In genomic region chr20:25042531-25043498, GRCh38 we compare ENCODE assay signal across 8 cellular contexts. TPM values are rescaled to one million over a fixed set of nuclear protein-coding genes. Genes with fewer than 3 reads are reported as not detected.
DNase-seq lines count a peak whose midpoint lies in the region; ATAC-seq and TF ChIP-seq lines count a peak whose summit lies in the region.

No MANE protein-coding gene starts in this region.

- H3K4me3 Mint-ChIP-seq in brain (no peak overlapping the region), neural progenitor cell (peak overlapping the region; percentile 36)

- H3K4me1 Mint-ChIP-seq in brain (peaks cover 30% of the 10 kb centered on the region), neural progenitor cell (no peaks in the 10 kb centered on the region)

- H3K4me2 ChIP-seq in OCI-LY7 (ENCODE audit: low read length) (peak overlapping the region; percentile 61), neural progenitor cell (no peak overlapping the region)

- H3K36me3 ChIP-seq in OCI-LY7 (ENCODE audit: insufficient read depth, low read length): no peaks in the 10 kb centered on the region
- no peaks in the 10 kb centered on the region for H3K36me3 ChIP-seq in neural progenitor cell

- TF ChIP-seq CTCF in OCI-LY7 (conservative IDR thresholded peaks at IDR 0.05; ENCODE audit: low read length) (no peak), brain (conservative IDR thresholded peaks at IDR 0.05) (no peak), neural progenitor cell (IDR thresholded peaks at IDR 0.05) (no peak)

- in situ Hi-C loops in ACHN (cut with HindIII; ENCODE audit: low pct_ligation_motif_present, low pct_unique_long_range_greater_than_20kb, low sequenced_read_pairs): no loop called here

- H3K9me3 ChIP-seq in OCI-LY7 (ENCODE audit: low read length) (no peaks in the 10 kb centered on the region), neural progenitor cell (ENCODE audit: low read depth) (no peaks in the 10 kb centered on the region)

- H3K9me3 Mint-ChIP-seq in brain (no peaks in the 10 kb centered on the region), neural progenitor cell (no peaks in the 10 kb centered on the region)

- intact Hi-C loops in OCI-LY7 (cut with micrococcal nuclease; ENCODE audit: unreplicated experiment): no loop called here

- H3K27me3 ChIP-seq in neural progenitor cell: no peaks in the 10 kb centered on the region

- CTCF ChIA-PET in OCI-LY7 (lab: Charles Lee; ENCODE audit: unreplicated experiment): no interaction called here

- DNase-seq in OCI-LY7 (ENCODE audit: low spot score) (peak; percentile 82), neural progenitor cell (ENCODE audit: low spot score) (no peak), ACHN (no peak), HK-2 (ENCODE audit: unreplicated experiment) (no peak), NCI-H446 treated with DMSO at 0.1 percent for 48 hours (lab: John Stamatoyannopoulos, UW) (no peak)

- H3K4me1 ChIP-seq in OCI-LY7 (ENCODE audit: insufficient read depth, low read length, poor library complexity, severe bottlenecking): peaks cover 21% of the 10 kb centered on the region
- no peaks in the 10 kb centered on the region for H3K4me1 ChIP-seq in neural progenitor cell

- no TSS peak for BruUV-seq in OCI-LY7 (replicated peaks; lab: Mats Ljungman, UMichigan)

- H4K20me1 ChIP-seq in OCI-LY7 (ENCODE audit: insufficient read depth, low read length) (no peaks in the 10 kb centered on the region), neural progenitor cell (ENCODE audit: low read depth) (no peaks in the 10 kb centered on the region)

- peak; percentile 95 for ATAC-seq in GM19023 (IDR thresholded peaks at IDR 0.05; ENCODE audit: unreplicated experiment)
- ATAC-seq in HG02852 (IDR thresholded peaks at IDR 0.05; ENCODE audit: unreplicated experiment): peak; percentile 89

- H3K79me2 ChIP-seq in OCI-LY7 (ENCODE audit: insufficient read depth, low read depth, low read length) (no peaks in the 10 kb centered on the region), neural progenitor cell (ENCODE audit: low read depth) (no peaks in the 10 kb centered on the region)

- H3K36me3 Mint-ChIP-seq in brain: no peaks in the 10 kb centered on the region
- H3K36me3 Mint-ChIP-seq in neural progenitor cell: no peaks in the 10 kb centered on the region

- H2AFZ ChIP-seq in OCI-LY7 (ENCODE audit: low read length) (peak overlapping the region; percentile 63), neural progenitor cell (replicated peaks) (peak overlapping the region; percentile 26)

- H3K4me3 ChIP-seq in OCI-LY7 (ENCODE audit: low read depth, low read length, poor library complexity, severe bottlenecking): peak overlapping the region; percentile 3
- H3K4me3 ChIP-seq in neural progenitor cell: no peak overlapping the region

- H3K27ac ChIP-seq in OCI-LY7 (ENCODE audit: low read depth, low read length, poor library complexity, severe bottlenecking): peak overlapping the region; percentile 16
- H3K27ac ChIP-seq in neural progenitor cell: no peak overlapping the region

- POLR2A ChIA-PET in OCI-LY7 (lab: Charles Lee): no interaction called here

- no peaks in the 10 kb centered on the region for H3K9me2 ChIP-seq in OCI-LY7 (ENCODE audit: insufficient read depth, low read length)

- no peak overlapping the region for H3K9ac ChIP-seq in neural progenitor cell

- H3K27me3 Mint-ChIP-seq in brain (peaks cover 3% of the 10 kb centered on the region), neural progenitor cell (ENCODE audit: insufficient read depth, low read depth) (peaks cover 1% of the 10 kb centered on the region)

- H3F3A ChIP-seq in neural progenitor cell (ENCODE audit: low read depth): no peaks in the 10 kb centered on the region

- H3K27ac Mint-ChIP-seq in brain (peak overlapping the region in 4 of 5 experiments; percentile 33 to 80 (median 42)), neural progenitor cell (no peak overlapping the region)

RNA-seq across cellular contexts. Expression of gene ACSS1, which starts 15.1 kb away (rescaled TPM):
- 0.35 and 0.72 TPM in 2 replicates for total RNA-seq in OCI-LY7 (2014; rRNA removed; shearing (Covaris generic))
- total RNA-seq in OCI-LY7 (2022) (0.30 and 0.40 TPM in 2 replicates), neural progenitor cell (ENCODE audit: low replicate concordance) (not detected in 2 replicates)
- polyA plus RNA-seq in brain (ENCODE audit: insufficient read depth, low read depth, low replicate concordance): 12.2 TPM

RNA-seq across cellular contexts. Expression of gene VSX1, which starts 39.1 kb away (rescaled TPM):
- not detected in 2 replicates for total RNA-seq in OCI-LY7 (2014; rRNA removed; shearing (Covaris generic))
- total RNA-seq in OCI-LY7 (2022): not detected in 2 replicates
- polyA plus RNA-seq in brain (ENCODE audit: insufficient read depth, low read depth, low replicate concordance): 0.56 TPM
- not detected in 2 replicates for total RNA-seq in neural progenitor cell (ENCODE audit: low replicate concordance)

RNA-seq across cellular contexts. Expression of gene APMAP, which starts 50.3 kb away (rescaled TPM):
- total RNA-seq in OCI-LY7 (2014; rRNA removed; shearing (Covaris generic)): 27.7 and 29.0 TPM in 2 replicates
- total RNA-seq in OCI-LY7 (2022): 24.3 and 28.0 TPM in 2 replicates
- polyA plus RNA-seq in brain (ENCODE audit: insufficient read depth, low read depth, low replicate concordance): 88.7 TPM
- total RNA-seq in neural progenitor cell (ENCODE audit: low replicate concordance): 71.7 and 88.0 TPM in 2 replicates
